Comparison of ENCODE assay signal across 13 cellular contexts in the genomic region with DNA sequence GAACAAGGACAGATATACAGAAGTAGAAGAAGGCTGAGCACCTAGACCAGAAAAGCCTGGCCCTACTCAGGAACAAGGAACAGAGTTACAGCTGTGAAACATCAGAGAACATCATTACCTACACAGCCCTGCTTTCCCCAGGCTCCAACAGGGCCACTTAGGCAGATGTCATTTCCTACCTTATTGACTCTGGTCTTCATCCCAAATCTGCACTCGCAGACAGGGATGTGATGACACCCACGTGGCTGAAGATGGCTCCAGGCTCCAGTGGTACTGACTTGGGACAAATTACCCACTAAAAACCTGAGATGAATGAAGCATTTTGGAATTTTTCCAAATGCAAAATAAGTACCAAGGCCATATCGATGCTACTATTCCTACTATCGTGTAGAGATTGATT. TPM values are rescaled to one million over a fixed set of nuclear protein-coding genes. Genes with fewer than 3 reads are reported as not detected.
DNase-seq lines count a peak whose midpoint lies in the region; ATAC-seq and TF ChIP-seq lines count a peak whose summit lies in the region.
"Had no signal": no experiment of that assay in that cellular context is flagged by ENCODE, and none has a peak within 500 bp of the region (broad histone marks: within the 10 kb centered on the region; RNA-seq: fewer than 3 reads in every experiment).

No MANE protein-coding gene starts in this region.

- peak overlapping the region; percentile 46 for H3K9ac ChIP-seq in mesendoderm (ENCODE audit: low read length)

- peak overlapping the region; percentile 63 for H3K56ac ChIP-seq in mesendoderm (ENCODE audit: low read length)

- H3K4me1 ChIP-seq in left ventricle myocardium inferior (peaks cover 47% of the 10 kb centered on the region), mesendoderm (ENCODE audit: control insufficient read depth, low read depth, low read length) (peaks cover 9% of the 10 kb centered on the region)

- no peaks in the 10 kb centered on the region for H3K9me3 ChIP-seq in left ventricle myocardium inferior (replicated peaks)
- H3K9me3 ChIP-seq: A549, HAP-1 had no signal

- peak overlapping the region; percentile 79 for H2BK5ac ChIP-seq in mesendoderm (ENCODE audit: low read length)

- H3K4ac ChIP-seq in mesendoderm (ENCODE audit: low read depth, low read length): no peak overlapping the region

- H3K36me3 ChIP-seq in left ventricle myocardium inferior (no peaks in the 10 kb centered on the region), mesendoderm (ENCODE audit: control insufficient read depth, insufficient read depth, low read length) (no peaks in the 10 kb centered on the region)
- H3K36me3 ChIP-seq: HAP-1 had no signal

- no peak overlapping the region for H2BK15ac ChIP-seq in mesendoderm (replicated peaks; ENCODE audit: low read depth)

- intact Hi-C loops in left ventricle myocardium inferior (cut with micrococcal nuclease) (no loop called here), left cardiac atrium (cut with DNase I) (no loop called here)

- no peaks in the 10 kb centered on the region for H3K79me1 ChIP-seq in mesendoderm (ENCODE audit: low read length)

- H3K79me2 ChIP-seq in mesendoderm (ENCODE audit: control insufficient read depth, insufficient read depth, low read length): no peaks in the 10 kb centered on the region

- no peak overlapping the region for H3K18ac ChIP-seq in mesendoderm (ENCODE audit: low read length)

- no peaks in the 10 kb centered on the region for H3K27me3 ChIP-seq in left ventricle myocardium inferior (ENCODE audit: low read depth)
- no peaks in the 10 kb centered on the region for H3K27me3 ChIP-seq in mesendoderm (ENCODE audit: insufficient read depth, low read length, poor library complexity)

- DNase-seq in left ventricle myocardium inferior: no peak
- DNase-seq in left cardiac atrium: no peak
- peak; percentile 81 for DNase-seq in SK-N-DZ (ENCODE audit: low spot score)
- DNase-seq in mesendoderm: no peak
- DNase-seq: Calu3; CD4-positive, CD25-positive, alpha-beta regulatory T cell; DMS 273 treated with DMSO at 0.1 percent for 48 hours; GOT3 had no signal

- no CpG with 5 or more reads among the region's 4 CpGs for WGBS in mesendoderm (ENCODE audit: extremely low coverage, insufficient coverage, low lambda C conversion rate)

- H3K23ac ChIP-seq in mesendoderm (ENCODE audit: low read length): no peak overlapping the region

- no peak for ATAC-seq in left cardiac atrium
- no peak for ATAC-seq in HG03439 (IDR thresholded peaks at IDR 0.05; ENCODE audit: unreplicated experiment)
- no peak for ATAC-seq in GM21825 (IDR thresholded peaks at IDR 0.05; ENCODE audit: unreplicated experiment)

- TF ChIP-seq CTCF in left ventricle myocardium inferior (IDR thresholded peaks at IDR 0.05; ENCODE audit: borderline replicate concordance): no peak

- H2BK120ac ChIP-seq in mesendoderm (ENCODE audit: low read depth, low read length): no peak overlapping the region

- H4K8ac ChIP-seq in mesendoderm (ENCODE audit: low read depth, low read length): no peak overlapping the region

- H3K27ac ChIP-seq in left ventricle myocardium inferior (replicated peaks) (peak overlapping the region; percentile 16), mesendoderm (ENCODE audit: low read depth, low read length) (peak overlapping the region; percentile 73)
- H3K27ac ChIP-seq: HL-60 had no signal

- H2AK5ac ChIP-seq in mesendoderm (ENCODE audit: low read length): no peak overlapping the region

- no peak overlapping the region for H3K4me2 ChIP-seq in mesendoderm (ENCODE audit: low read length)

- no peak overlapping the region for H4K5ac ChIP-seq in mesendoderm (ENCODE audit: low read length)

- H3K4me3 ChIP-seq in left ventricle myocardium inferior: no peak overlapping the region
- H3K4me3 ChIP-seq in mesendoderm (ENCODE audit: low read length): no peak overlapping the region
- H3K4me3 ChIP-seq: A549, HAP-1 had no signal

RNA-seq across cellular contexts. Expression of a gene that starts 18.0 kb away (rescaled TPM):
- total RNA-seq in left ventricle myocardium inferior: 1.1 TPM
- total RNA-seq in left cardiac atrium: under 1 TPM; 0.71 to 0.91 TPM
- polyA plus RNA-seq in SK-N-DZ (2014; cell fraction: cytosol; rRNA removed): 2.2 TPM in 2 replicates
- 7.4 and 9.9 TPM in 2 replicates for polyA plus RNA-seq in SK-N-DZ (2014; cell fraction: nucleus; rRNA removed)
- polyA plus RNA-seq in mesendoderm (2013, experiment 1 of 2): 0.25 TPM
- polyA plus RNA-seq in mesendoderm (2013, experiment 2 of 2): 0.25 TPM
- total RNA-seq: Calu3; CD4-positive, CD25-positive, alpha-beta regulatory T cell had no signal
- polyA plus RNA-seq: CD4-positive, CD25-positive, alpha-beta regulatory T cell had no signal
